23 cellular contexts compared by ENCODE assay signal in genomic region chr13:36847541-36848045, GRCh38.
"Had no signal": no experiment of that assay in that cellular context is flagged by ENCODE, and none has a peak within 500 bp of the region (broad histone marks: within the 10 kb centered on the region; RNA-seq: fewer than 3 reads in every experiment).

No MANE protein-coding gene starts in this region.

- DNase-seq: activated CD4-positive, alpha-beta T cell treated with anti-CD3 and anti-CD28 coated beads for 4 hours; activated CD4-positive, alpha-beta T cell treated with anti-CD3 and anti-CD28 coated beads, Interleukin-2, amount 50 U/mL, for 48 hours; activated CD4-positive, CD25-positive, alpha-beta regulatory T cell; activated CD8-positive, alpha-beta memory T cell treated with anti-CD3 and anti-CD28 coated beads, Interleukin-2, amount 50 U/mL, for 48 hours; activated naive CD4-positive, alpha-beta T cell treated with Interleukin-2 at 50 U/mL for 16 hours; activated naive CD8-positive, alpha-beta T cell treated with anti-CD3 and anti-CD28 coated beads for 36 hours; activated T-cell treated with anti-CD3 and anti-CD28 coated beads, Interleukin-2, amount 50 U/mL, for 4 hours; cerebellar nuclear complex; cortex of kidney; head of caudate nucleus; midbrain; natural killer cell; sigmoid colon; stimulated activated CD4-positive, alpha-beta T cell treated with anti-CD3 and anti-CD28 coated beads, Interleukin-2, amount 100 ng/mL, for 48 hours; stimulated activated CD8-positive, alpha-beta memory T cell treated with anti-CD3 and anti-CD28 coated beads, Interleukin-4, amount 100 ng/mL, for 48 hours; stimulated activated naive B cell treated with anti-CD40 and anti-IgM and Interleukin-4, amounts not matched to agents 10 μg/mL and 1 μg/mL and 100 μg/mL, for 72 hours; T-helper 17 cell; testis; trophoblast cell had no signal

- H3K9ac ChIP-seq: parathyroid adenoma had no signal

- H3K4me3 ChIP-seq: gastroesophageal sphincter, sigmoid colon, testis had no signal

- H3K4me1 Mint-ChIP-seq: activated naive CD8-positive, alpha-beta T cell treated with anti-CD3 and anti-CD28 coated beads for 36 hours; natural killer cell; stimulated activated naive B cell treated with anti-CD40 and anti-IgM and Interleukin-4, amounts not matched to agents 10 μg/mL and 1 μg/mL and 100 μg/mL, for 72 hours had no signal

- H3K27ac ChIP-seq: epithelial cell of prostate, gastroesophageal sphincter, parathyroid adenoma, sigmoid colon, testis had no signal

- H3K9me3 Mint-ChIP-seq: activated naive CD8-positive, alpha-beta T cell treated with anti-CD3 and anti-CD28 coated beads for 36 hours; activated T-cell treated with anti-CD3 and anti-CD28 coated beads, Interleukin-2, amount 50 U/mL, for 4 hours; activated T-helper 2 cell treated with anti-CD3 and anti-CD28 coated beads, Interferon-gamma antibody, Interleukin-2, Interleukin-4, amounts not matched to agents 10 μg/mL and 5 μg/mL and 100 μg/mL, durations not matched to agents 14 hours and 24 hours and 36 hours; natural killer cell; stimulated activated naive B cell treated with anti-CD40 and anti-IgM and Interleukin-4, amounts not matched to agents 10 μg/mL and 1 μg/mL and 100 μg/mL, for 72 hours had no signal

- H3K36me3 Mint-ChIP-seq: activated naive CD8-positive, alpha-beta T cell treated with anti-CD3 and anti-CD28 coated beads for 36 hours; natural killer cell had no signal

- H3K4me3 Mint-ChIP-seq: activated naive CD8-positive, alpha-beta T cell treated with anti-CD3 and anti-CD28 coated beads for 36 hours; activated T-cell treated with anti-CD3 and anti-CD28 coated beads, Interleukin-2, amount 50 U/mL, for 4 hours; natural killer cell; stimulated activated naive B cell treated with anti-CD40 and anti-IgM and Interleukin-4, amounts not matched to agents 10 μg/mL and 1 μg/mL and 100 μg/mL, for 72 hours; T-helper 17 cell had no signal

- H3K9me3 ChIP-seq: gastroesophageal sphincter, sigmoid colon, testis had no signal

- H3K27ac Mint-ChIP-seq: activated naive CD8-positive, alpha-beta T cell treated with anti-CD3 and anti-CD28 coated beads for 36 hours; activated T-helper 2 cell treated with anti-CD3 and anti-CD28 coated beads, Interferon-gamma antibody, Interleukin-2, Interleukin-4, amounts not matched to agents 10 μg/mL and 5 μg/mL and 100 μg/mL, durations not matched to agents 14 hours and 24 hours and 36 hours; natural killer cell; stimulated activated naive B cell treated with anti-CD40 and anti-IgM and Interleukin-4, amounts not matched to agents 10 μg/mL and 1 μg/mL and 100 μg/mL, for 72 hours; T-helper 17 cell had no signal

- H3K27me3 Mint-ChIP-seq: activated naive CD8-positive, alpha-beta T cell treated with anti-CD3 and anti-CD28 coated beads for 36 hours had no signal
